ENCODE assay signal across 11 cellular contexts in genomic region chr6:153942361-153942760, GRCh38.
"Had no signal": no experiment of that assay in that cellular context is flagged by ENCODE, and none has a peak within 500 bp of the region (broad histone marks: within the 10 kb centered on the region; RNA-seq: fewer than 3 reads in every experiment).

No MANE protein-coding gene starts in this region.

- ATAC-seq: activated CD8-positive, alpha-beta T cell treated with anti-CD3 and anti-CD28 coated beads for 36 hours; esophagus mucosa; left lobe of liver; natural killer cell; right cardiac atrium had no signal

- DNase-seq: activated CD4-positive, alpha-beta T cell treated with anti-CD3 and anti-CD28 coated beads for 4 hours; activated CD8-positive, alpha-beta memory T cell treated with anti-CD3 and anti-CD28 coated beads, Interleukin-2, amount 50 U/mL, for 48 hours; activated CD8-positive, alpha-beta T cell treated with anti-CD3 and anti-CD28 coated beads for 36 hours; activated naive CD4-positive, alpha-beta T cell; mammary epithelial cell; natural killer cell; nucleus accumbens; right cardiac atrium had no signal

- H3K27me3 ChIP-seq: transverse colon had no signal

- H3K36me3 ChIP-seq: transverse colon had no signal

- H3K4me3 ChIP-seq: transverse colon had no signal

- H3K27ac ChIP-seq: transverse colon had no signal

- H3K9me3 ChIP-seq: transverse colon had no signal
